1 cellular context compared by ENCODE assay signal in genomic region chr6:30453508-30454206, GRCh38.
TF ChIP-seq lines count a peak whose summit lies in the region.
"Not testable (repeated sequence)": the region's sequence is repeated elsewhere in the genome, so short reads cannot be mapped to it uniquely, and the experiment has no call there.

No MANE protein-coding gene starts in this region.

TF ChIP-seq in HepG2, 621 proteins besides CTCF, POLR2A, EP300 and RAD21 (continued from another document and continues in another):
- TF ChIP-seq ZBED4 (CRISPR knock-in tag; IDR thresholded peaks at IDR 0.05; ENCODE audit: borderline replicate concordance) = 0 out of 2 replicates have a peak, but pooled peaks have one; percentile 25
- TF ChIP-seq CEBPG (CRISPR knock-in tag; IDR thresholded peaks at IDR 0.05) = 0 out of 2 replicates have a peak, but pooled peaks have one; percentile 9
- TF ChIP-seq ZNF331 (CRISPR knock-in tag; IDR thresholded peaks at IDR 0.05) = 0 out of 2 replicates have a peak, but pooled peaks have one; percentile 27
- peak; percentile 35; the same call in 1 of the 2 replicates for TF ChIP-seq IRF2 (CRISPR knock-in tag; IDR thresholded peaks at IDR 0.05)
- 0 out of 2 replicates have a peak, but pooled peaks have one; percentile 28 for TF ChIP-seq HDAC1 (CRISPR knock-in tag; IDR thresholded peaks at IDR 0.05)
- TF ChIP-seq FOSL2 (CRISPR knock-in tag; IDR thresholded peaks at IDR 0.05) = peak; percentile 17; the same call in 1 of the 2 replicates
- TF ChIP-seq ZNF770 (CRISPR knock-in tag; IDR thresholded peaks at IDR 0.05) = 0 out of 2 replicates have a peak, but pooled peaks have one; percentile 20
- TF ChIP-seq ETV6 (CRISPR knock-in tag; conservative IDR thresholded peaks at IDR 0.05) = 0 out of 2 replicates have a peak, but pooled peaks have one; percentile 43
- peak; percentile 25; the same call in 1 of the 2 replicates for TF ChIP-seq ZFX (CRISPR knock-in tag; IDR thresholded peaks at IDR 0.05; ENCODE audit: low read depth)
- TF ChIP-seq CBX5 (CRISPR knock-in tag; IDR thresholded peaks at IDR 0.05; ENCODE audit: borderline replicate concordance) = 0 out of 2 replicates have a peak, but pooled peaks have one; percentile 35
- not testable (repeated sequence) for TF ChIP-seq NR2F6 (IDR thresholded peaks at IDR 0.05)
- 0 out of 2 replicates have a peak, but pooled peaks have one; percentile 7 for TF ChIP-seq NR2F6 (CRISPR knock-in tag; IDR thresholded peaks at IDR 0.05)
- TF ChIP-seq ATF2 (CRISPR knock-in tag; IDR thresholded peaks at IDR 0.05) = 0 out of 2 replicates have a peak, but pooled peaks have one; percentile 31
- TF ChIP-seq SALL1 (CRISPR knock-in tag; IDR thresholded peaks at IDR 0.05) = peak; percentile 51
- TF ChIP-seq ZNF891 (CRISPR knock-in tag; IDR thresholded peaks at IDR 0.05) = peak; percentile 47; the same call in 1 of the 2 replicates
- peak; percentile 60; the same call in 1 of the 2 replicates for TF ChIP-seq HNF1B (CRISPR knock-in tag; IDR thresholded peaks at IDR 0.05)
- 0 out of 2 replicates have a peak, but pooled peaks have one; percentile 29 for TF ChIP-seq TFDP2 (CRISPR knock-in tag; IDR thresholded peaks at IDR 0.05)
- 0 out of 2 replicates have a peak, but pooled peaks have one; percentile 14 for TF ChIP-seq HOMEZ (CRISPR knock-in tag; IDR thresholded peaks at IDR 0.05; ENCODE audit: low read depth)
- TF ChIP-seq GABPB1 (CRISPR knock-in tag; IDR thresholded peaks at IDR 0.05) = peak; percentile 33; the same call in 1 of the 2 replicates
- TF ChIP-seq BCL6 (CRISPR knock-in tag; IDR thresholded peaks at IDR 0.05) = peak; percentile 49; the same call in 1 of the 2 replicates
- TF ChIP-seq PATZ1 (CRISPR knock-in tag; IDR thresholded peaks at IDR 0.05) = peak; percentile 12; the same call in 1 of the 2 replicates
- peak; percentile 29; the same call in 1 of the 2 replicates for TF ChIP-seq ZNF687 (CRISPR knock-in tag; IDR thresholded peaks at IDR 0.05)
- TF ChIP-seq HDAC2 (CRISPR knock-in tag; IDR thresholded peaks at IDR 0.05) = peak; percentile 48; the same call in 1 of the 2 replicates
- TF ChIP-seq ZBTB33 (CRISPR knock-in tag; IDR thresholded peaks at IDR 0.05) = peak; percentile 20; the same call in 1 of the 2 replicates
- TF ChIP-seq TFAP4 (IDR thresholded peaks at IDR 0.05; ENCODE audit: borderline replicate concordance, low read depth) = 0 out of 2 replicates have a peak, but pooled peaks have one; percentile 23
- 0 out of 2 replicates have a peak, but pooled peaks have one; percentile 18 for TF ChIP-seq FOXK1 (CRISPR knock-in tag; IDR thresholded peaks at IDR 0.05; ENCODE audit: borderline replicate concordance, low read depth)
- TF ChIP-seq NRL (CRISPR knock-in tag; IDR thresholded peaks at IDR 0.05; ENCODE audit: borderline replicate concordance) = peak; percentile 52; the same call in 1 of the 2 replicates
- TF ChIP-seq TEAD3 (CRISPR knock-in tag; optimal IDR thresholded peaks at IDR 0.05; ENCODE audit: borderline replicate concordance) = peak; percentile 53
- TF ChIP-seq SOX5 (CRISPR knock-in tag; IDR thresholded peaks at IDR 0.05; ENCODE audit: borderline replicate concordance) = 0 out of 2 replicates have a peak, but pooled peaks have one; percentile 18
- 0 out of 2 replicates have a peak, but pooled peaks have one; percentile 19 for TF ChIP-seq MIER3 (CRISPR knock-in tag; IDR thresholded peaks at IDR 0.05; ENCODE audit: borderline replicate concordance)
- 0 out of 2 replicates have a peak, but pooled peaks have one; percentile 30 for TF ChIP-seq RFX5 (IDR thresholded peaks at IDR 0.05; ENCODE audit: low read depth, low read length)
